1 cellular context compared by ENCODE assay signal in genomic region chr2:74864728-74865722, GRCh38.
A peak's percentile ranks its signal among the peaks of the same experiment; 100 is the strongest.
TF ChIP-seq lines count a peak whose summit lies in the region.

No MANE protein-coding gene starts in this region.

TF ChIP-seq in HepG2, 621 proteins besides CTCF, POLR2A, EP300 and RAD21 (continued from another document):
- TF ChIP-seq ZBTB40 (IDR thresholded peaks at IDR 0.05) (no peak), ZBTB40 (CRISPR knock-in tag; IDR thresholded peaks at IDR 0.05) (no peak), MAFF (IDR thresholded peaks at IDR 0.05; ENCODE audit: low read depth, low read length) (peak; percentile 77), SRY (CRISPR knock-in tag; IDR thresholded peaks at IDR 0.05) (no peak), BORCS8-MEF2B (CRISPR knock-in tag; IDR thresholded peaks at IDR 0.05) (no peak), ZNF333 (CRISPR knock-in tag; IDR thresholded peaks at IDR 0.05; ENCODE audit: borderline replicate concordance) (0 out of 2 replicates have a peak, but pooled peaks have one; percentile 30), HNF1B (CRISPR knock-in tag; IDR thresholded peaks at IDR 0.05) (peak; percentile 33; the same call in 1 of the 2 replicates)
- TF ChIP-seq, protein P1, sequence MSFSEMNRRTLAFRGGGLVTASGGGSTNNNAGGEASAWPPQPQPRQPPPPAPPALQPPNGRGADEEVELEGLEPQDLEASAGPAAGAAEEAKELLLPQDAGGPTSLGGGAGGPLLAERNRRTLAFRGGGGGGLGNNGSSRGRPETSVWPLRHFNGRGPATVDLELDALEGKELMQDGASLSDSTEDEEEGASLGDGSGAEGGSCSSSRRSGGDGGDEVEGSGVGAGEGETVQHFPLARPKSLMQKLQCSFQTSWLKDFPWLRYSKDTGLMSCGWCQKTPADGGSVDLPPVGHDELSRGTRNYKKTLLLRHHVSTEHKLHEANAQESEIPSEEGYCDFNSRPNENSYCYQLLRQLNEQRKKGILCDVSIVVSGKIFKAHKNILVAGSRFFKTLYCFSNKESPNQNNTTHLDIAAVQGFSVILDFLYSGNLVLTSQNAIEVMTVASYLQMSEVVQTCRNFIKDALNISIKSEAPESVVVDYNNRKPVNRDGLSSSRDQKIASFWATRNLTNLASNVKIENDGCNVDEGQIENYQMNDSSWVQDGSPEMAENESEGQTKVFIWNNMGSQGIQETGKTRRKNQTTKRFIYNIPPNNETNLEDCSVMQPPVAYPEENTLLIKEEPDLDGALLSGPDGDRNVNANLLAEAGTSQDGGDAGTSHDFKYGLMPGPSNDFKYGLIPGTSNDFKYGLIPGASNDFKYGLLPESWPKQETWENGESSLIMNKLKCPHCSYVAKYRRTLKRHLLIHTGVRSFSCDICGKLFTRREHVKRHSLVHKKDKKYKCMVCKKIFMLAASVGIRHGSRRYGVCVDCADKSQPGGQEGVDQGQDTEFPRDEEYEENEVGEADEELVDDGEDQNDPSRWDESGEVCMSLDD (CRISPR knock-in tag; IDR thresholded peaks at IDR 0.05; ENCODE audit: borderline replicate concordance), result no peak
